ENCODE assay signal across 1 cellular context in genomic region chr12:32446306-32447119, GRCh38.
TF ChIP-seq lines count a peak whose summit lies in the region.

No MANE protein-coding gene starts in this region.

TF ChIP-seq in GM23338, 12 proteins besides CTCF, POLR2A, EP300 and RAD21 (continued from another document):
- no peak for TF ChIP-seq ZNF462 (CRISPR knock-in tag; IDR thresholded peaks at IDR 0.05)
- TF ChIP-seq ETS1 (IDR thresholded peaks at IDR 0.05), result no peak
- no peak for TF ChIP-seq CREB1 (CRISPR knock-in tag; IDR thresholded peaks at IDR 0.05; ENCODE audit: low read depth)
- no peak for TF ChIP-seq JUNB (IDR thresholded peaks at IDR 0.05; ENCODE audit: unreplicated experiment)
- no peak for TF ChIP-seq ZNF331 (CRISPR knock-in tag; IDR thresholded peaks at IDR 0.05; ENCODE audit: low read depth)
- TF ChIP-seq POLR2AphosphoS5 (IDR thresholded peaks at IDR 0.05; ENCODE audit: low read depth), result no peak
- TF ChIP-seq STAT1 (IDR thresholded peaks at IDR 0.05; ENCODE audit: unreplicated experiment), result no peak
- no peak for TF ChIP-seq NANOG (IDR thresholded peaks at IDR 0.05; ENCODE audit: borderline replicate concordance)
